Comparison of ENCODE assay signal across 8 cellular contexts in the genomic region with DNA sequence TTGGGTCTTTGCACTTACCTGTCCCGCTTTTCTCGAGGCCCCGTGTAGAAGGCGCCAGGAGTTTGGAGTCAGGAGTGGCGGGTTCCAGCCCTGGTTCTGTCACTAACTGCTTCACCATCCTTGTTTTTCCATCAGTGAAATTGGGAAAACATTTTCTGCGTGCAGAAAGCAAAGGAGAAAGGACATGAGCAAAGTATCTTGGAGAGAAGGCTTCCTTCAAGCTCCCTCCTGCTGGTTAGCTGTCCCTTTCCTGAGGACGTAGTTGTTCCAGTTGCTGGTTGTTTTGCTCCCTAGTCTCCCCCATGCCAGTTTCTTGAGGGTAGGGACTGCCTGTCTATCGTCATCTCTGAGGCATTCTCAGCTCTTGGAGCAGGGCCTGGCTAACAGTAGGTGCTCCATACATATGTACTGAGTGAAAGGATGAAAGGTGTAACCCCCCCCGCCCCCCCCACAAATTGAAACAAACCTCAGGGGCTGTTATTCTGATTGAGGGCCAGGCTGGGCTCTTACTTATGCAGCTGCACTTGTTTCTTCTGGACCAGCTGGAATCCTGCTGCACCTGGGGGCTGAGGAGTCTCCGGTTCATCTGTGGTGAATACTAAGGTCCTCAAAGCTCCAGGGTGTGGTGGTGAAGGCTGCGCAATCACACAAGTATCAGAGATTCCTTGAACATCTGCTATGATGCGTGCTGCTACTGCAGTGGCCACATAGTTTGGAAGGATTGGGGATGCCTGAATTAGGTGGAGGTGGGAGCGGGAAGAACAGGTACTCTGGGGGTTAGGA. TPM values are rescaled to one million over a fixed set of nuclear protein-coding genes. Genes with fewer than 3 reads are reported as not detected.
DNase-seq lines count a peak whose midpoint lies in the region; ATAC-seq and TF ChIP-seq lines count a peak whose summit lies in the region.

No MANE protein-coding gene starts in this region.

- CTCF ChIA-PET in A673 (lab: Charles Lee): interaction anchor here (0.8 to 0.9 kb wide), 2 partner anchors 21 to 67 kb away, joined by 3 read pairs; no protein-coding TSS in a partner anchor
- CTCF ChIA-PET in activated CD4-positive, alpha-beta memory T cell treated with anti-CD3 and anti-CD28 coated beads, Interleukin-2, amount 10 ng/mL, durations not matched to agents 7 days and 5 days (lab: Charles Lee): interaction anchor here (0.6 to 8.1 kb wide), 15 partner anchors 7 to 606 kb away, joined by 3 to 108 read pairs (median 6); partner anchors contain the start of genes DCTN4, IRGM and RBM22
- CTCF ChIA-PET in GM10248 (lab: Yijun Ruan, JAX): interaction anchor here (1.0 to 8.2 kb wide), 10 partner anchors 11 to 219 kb away, joined by 3 to 131 read pairs (median 8); partner anchors contain the start of genes DCTN4, IRGM and RBM22

- POLR2A ChIA-PET in A673 (lab: Charles Lee; ENCODE audit: low non-redundant PET) (interaction anchor here (1.2 kb wide), 1 partner anchor 21 kb away, joined by 3 read pairs; no protein-coding TSS in a partner anchor), GM10248 (lab: Yijun Ruan, JAX) (interaction anchor here (0.6 to 1.7 kb wide), 3 partner anchors 79 to 549 kb away, joined by 3 to 4 read pairs (median 3); partner anchors contain the start of gene RBM22)
- POLR2A ChIA-PET in activated CD4-positive, alpha-beta memory T cell treated with anti-CD3 and anti-CD28 coated beads, Interleukin-2, amount 10 ng/mL, durations not matched to agents 7 days and 5 days (lab: Charles Lee): interaction anchor here (0.9 to 2.3 kb wide), 6 partner anchors 15 to 367 kb away, joined by 4 to 20 read pairs (median 8); partner anchors contain the start of genes CD74, DCTN4, IRGM and RBM22

- H3K4me1 Mint-ChIP-seq in activated CD4-positive, alpha-beta memory T cell treated with anti-CD3 and anti-CD28 coated beads, Interleukin-2, amount 10 ng/mL, durations not matched to agents 7 days and 5 days: peaks cover 63% of the 10 kb centered on the region

- peaks cover 60% of the 10 kb centered on the region for H3K4me1 ChIP-seq in A673 (ENCODE audit: insufficient read depth, low read length, poor library complexity, severe bottlenecking)
- peaks cover 3% of the 10 kb centered on the region for H3K4me1 ChIP-seq in HAP-1
- peaks cover 15% of the 10 kb centered on the region for H3K4me1 ChIP-seq in iPS-18a (ENCODE audit: control insufficient read depth, low read depth, low read length)

- H3K27ac Mint-ChIP-seq in activated CD4-positive, alpha-beta memory T cell treated with anti-CD3 and anti-CD28 coated beads, Interleukin-2, amount 10 ng/mL, durations not matched to agents 7 days and 5 days: peak overlapping the region; percentile 89

- H3K36me3 ChIP-seq in A673 (ENCODE audit: insufficient read depth, low read length, poor library complexity, severe bottlenecking): no peaks in the 10 kb centered on the region
- no peaks in the 10 kb centered on the region for H3K36me3 ChIP-seq in HAP-1 (replicated peaks)
- H3K36me3 ChIP-seq in iPS-18a (ENCODE audit: control insufficient read depth, low read depth, low read length): no peaks in the 10 kb centered on the region

- peaks cover 13% of the 10 kb centered on the region for H3K36me3 Mint-ChIP-seq in activated CD4-positive, alpha-beta memory T cell treated with anti-CD3 and anti-CD28 coated beads, Interleukin-2, amount 10 ng/mL, durations not matched to agents 7 days and 5 days (ENCODE audit: low read depth)

- H3K9me3 ChIP-seq in A673 (ENCODE audit: low read depth, low read length, poor library complexity, severe bottlenecking) (no peaks in the 10 kb centered on the region), HAP-1 (no peaks in the 10 kb centered on the region), iPS-18a (ENCODE audit: control insufficient read depth, low read depth, low read length) (no peaks in the 10 kb centered on the region)

- H3K27me3 ChIP-seq in A673 (replicated peaks; ENCODE audit: insufficient read depth, low read depth, low read length, poor library complexity): no peaks in the 10 kb centered on the region
- H3K27me3 ChIP-seq in HAP-1 (ENCODE audit: low read depth): no peaks in the 10 kb centered on the region
- peaks cover 20% of the 10 kb centered on the region for H3K27me3 ChIP-seq in iPS-18a (ENCODE audit: control insufficient read depth, insufficient read depth, low read length)

- no peak for ATAC-seq in GM19455 (IDR thresholded peaks at IDR 0.05; ENCODE audit: unreplicated experiment)

- no peak overlapping the region for H3K9ac ChIP-seq in iPS-18a (ENCODE audit: low read length)

- 0 out of 2 replicates have a peak, but pooled peaks have one; percentile 7 for TF ChIP-seq CTCF in A673 (conservative IDR thresholded peaks at IDR 0.05; ENCODE audit: low read depth, low read length)
- TF ChIP-seq CTCF in GM10248 (IDR thresholded peaks at IDR 0.05; ENCODE audit: control extremely low read depth, extremely low read depth, low read depth, missing control alignments): no peak

- BruUV-seq in A673 (replicated peaks; lab: Mats Ljungman, UMichigan): no TSS peak

- H3K4me3 ChIP-seq in A673 (ENCODE audit: low read depth, low read length, poor library complexity, severe bottlenecking): peak overlapping the region; percentile 68
- H3K4me3 ChIP-seq in HAP-1: peak overlapping the region; percentile 61
- H3K4me3 ChIP-seq in iPS-18a (ENCODE audit: low read length): peak overlapping the region; percentile 91

- H3K9me3 Mint-ChIP-seq in activated CD4-positive, alpha-beta memory T cell treated with anti-CD3 and anti-CD28 coated beads, Interleukin-2, amount 10 ng/mL, durations not matched to agents 7 days and 5 days: no peaks in the 10 kb centered on the region

- peak overlapping the region; percentile 93 for H3K4me3 Mint-ChIP-seq in activated CD4-positive, alpha-beta memory T cell treated with anti-CD3 and anti-CD28 coated beads, Interleukin-2, amount 10 ng/mL, durations not matched to agents 7 days and 5 days

- in situ Hi-C loops in HAP-1 (cut with MboI; ENCODE audit: low sequenced_read_pairs): loop anchor here (25.0 kb wide), 1 partner anchor 383 kb away; the partner anchor contains the start of gene ANXA6

- H3K27ac ChIP-seq in A673 (ENCODE audit: low read depth, low read length, poor library complexity, severe bottlenecking): peak overlapping the region; percentile 61
- H3K27ac ChIP-seq in iPS-18a (ENCODE audit: low read length): no peak overlapping the region
- H3K27ac ChIP-seq in temporal lobe (ENCODE audit: low read depth, low read length): peak overlapping the region; percentile 52

- no peak for DNase-seq in A673 (ENCODE audit: low spot score)
- DNase-seq in HAP-1 (ENCODE audit: low spot score in 2 of 2): no peak
- no peak for DNase-seq in activated CD4-positive, alpha-beta memory T cell treated with anti-CD3 and anti-CD28 coated beads, Interleukin-2, amount 10 ng/mL, durations not matched to agents 7 days and 5 days
- no peak for DNase-seq in NCI-H2029 treated with DMSO at 0.1 percent for 48 hours (lab: John Stamatoyannopoulos, UW)
- no peak for DNase-seq in GM10248 (ENCODE audit: extremely low spot score)

- no peaks in the 10 kb centered on the region for H3K27me3 Mint-ChIP-seq in activated CD4-positive, alpha-beta memory T cell treated with anti-CD3 and anti-CD28 coated beads, Interleukin-2, amount 10 ng/mL, durations not matched to agents 7 days and 5 days

- intact Hi-C loops in A673 (cut with micrococcal nuclease; ENCODE audit: unreplicated experiment): no loop called here

RNA-seq across cellular contexts. Expression of gene SMIM3, which starts 1.0 kb away (rescaled TPM):
- total RNA-seq in A673 (2021) (11.6 and 14.5 TPM in 2 replicates), temporal lobe (2.5 TPM)
- 10 to 100 TPM; 17.4 to 19.1 TPM for total RNA-seq in activated CD4-positive, alpha-beta memory T cell treated with anti-CD3 and anti-CD28 coated beads, Interleukin-2, amount 10 ng/mL, durations not matched to agents 7 days and 5 days

RNA-seq across cellular contexts. Expression of gene DCTN4, which starts 20.8 kb away (rescaled TPM):
- total RNA-seq in A673 (2021) (62.3 and 67.6 TPM in 2 replicates), temporal lobe (84.6 TPM)
- total RNA-seq in activated CD4-positive, alpha-beta memory T cell treated with anti-CD3 and anti-CD28 coated beads, Interleukin-2, amount 10 ng/mL, durations not matched to agents 7 days and 5 days: 10 to 100 TPM; 38.6 to 40.6 TPM
